7 cellular contexts compared by ENCODE assay signal in genomic region chr2:174410039-174410438, GRCh38. TPM values are rescaled to one million over a fixed set of nuclear protein-coding genes. Genes with fewer than 3 reads are reported as not detected.
DNase-seq lines count a peak whose midpoint lies in the region; ATAC-seq, FAIRE-seq and TF ChIP-seq lines count a peak whose summit lies in the region.
"Not testable (repeated sequence)": the region's sequence is repeated elsewhere in the genome, so short reads cannot be mapped to it uniquely, and the experiment has no call there.

No MANE protein-coding gene starts in this region.

- H3K36me3 Mint-ChIP-seq in H9 (ENCODE audit: insufficient read depth in 1 of 3, low read depth in 3 of 3); astrocyte (ENCODE audit: low read depth, unreplicated experiment): not testable (repeated sequence)

- not testable (repeated sequence) for H3K36me3 ChIP-seq in RWPE2 (ENCODE audit: low read depth); astrocyte (ENCODE audit: insufficient read depth, low read length); iPS DF 6.9 (ENCODE audit: control insufficient read depth, insufficient read depth, low read length); lower lobe of right lung; neuron (ENCODE audit: insufficient read depth, low read length)

- H3K4ac ChIP-seq in H9 (ENCODE audit: low read depth, low read length): not testable (repeated sequence)

- not testable (repeated sequence) for H4K8ac ChIP-seq in H9 (replicated peaks; ENCODE audit: insufficient read length, low read depth, low read length)

- H4K20me1 ChIP-seq in H9 (ENCODE audit: control insufficient read depth, insufficient read depth, insufficient read length); astrocyte (ENCODE audit: insufficient read depth, low read length): not testable (repeated sequence)

- H3K4me3 Mint-ChIP-seq in H9 (peak overlapping the region; percentile 77 to 85), astrocyte (ENCODE audit: unreplicated experiment) (peak overlapping the region; percentile 51)

- H3K79me2 ChIP-seq in H9 (ENCODE audit: insufficient read depth, low read length); astrocyte (ENCODE audit: insufficient read depth, low read length): not testable (repeated sequence)

- not testable (repeated sequence) for H3K79me1 ChIP-seq in H9 (ENCODE audit: insufficient read depth, low read depth, low read length, poor library complexity, severe bottlenecking)

- not testable (repeated sequence) for H3K9me3 ChIP-seq in H9 (ENCODE audit: control insufficient read depth, low read depth, low read length); RWPE2 (ENCODE audit: severe bottlenecking); astrocyte (ENCODE audit: insufficient read depth, low read depth, low read length); iPS DF 6.9 (ENCODE audit: control insufficient read depth, insufficient read depth, low read length); lower lobe of right lung; neuron (ENCODE audit: low read length)

- not testable (repeated sequence) for H2AK5ac ChIP-seq in H9 (ENCODE audit: insufficient read length, low read length)

- not testable (repeated sequence) for H3K23ac ChIP-seq in H9 (ENCODE audit: insufficient read length, low read depth, low read length)

- H2BK12ac ChIP-seq in H9 (ENCODE audit: insufficient read length, low read depth, low read length): not testable (repeated sequence)

- ATAC-seq in RWPE2 (ENCODE audit: low read depth); lower lobe of right lung: not testable (repeated sequence)

- WGBS in H9 (ENCODE audit: extremely low coverage, insufficient read length, low lambda C conversion rate): no CpG with 5 or more reads among the region's 31 CpGs
- WGBS in iPS DF 6.9 (ENCODE audit: insufficient coverage, insufficient read length): no CpG with 5 or more reads among the region's 31 CpGs

- not testable (repeated sequence) for H3K27ac ChIP-seq in H9 (ENCODE audit: insufficient read length, low read depth, low read length); astrocyte (ENCODE audit: low read depth, low read length); iPS DF 6.9 (ENCODE audit: low read length); lower lobe of right lung
- peak overlapping the region; percentile 75 for H3K27ac ChIP-seq in RWPE2 (ENCODE audit: poor library complexity, severe bottlenecking)
- H3K27ac ChIP-seq in epithelial cell of prostate: peak overlapping the region; percentile 82

- H2AFZ ChIP-seq in H9 (ENCODE audit: low read length); astrocyte (ENCODE audit: low read depth, low read length); neuron (ENCODE audit: low read depth, low read length): not testable (repeated sequence)

- H3K4me1 Mint-ChIP-seq in H9; astrocyte (ENCODE audit: low read depth, unreplicated experiment): not testable (repeated sequence)

- peak overlapping the region; percentile 47 for H3K4me2 ChIP-seq in H9 (ENCODE audit: insufficient read depth, insufficient read length, low read length)
- H3K4me2 ChIP-seq in astrocyte (ENCODE audit: low read length): not testable (repeated sequence)

- not testable (repeated sequence) for H2BK15ac ChIP-seq in H9 (ENCODE audit: low read depth, low read length)

- H2BK5ac ChIP-seq in H9 (ENCODE audit: insufficient read length, low read length): not testable (repeated sequence)

- H3K27me3 Mint-ChIP-seq in H9 (ENCODE audit: low read depth); astrocyte (ENCODE audit: low read depth, unreplicated experiment): not testable (repeated sequence)

- intact Hi-C loops in lower lobe of right lung (cut with DNase I): not testable (repeated sequence)

- H2BK120ac ChIP-seq in H9 (ENCODE audit: low read depth, low read length, poor library complexity, severe bottlenecking): not testable (repeated sequence)

- not testable (repeated sequence) for H3K14ac ChIP-seq in H9 (ENCODE audit: insufficient read depth, low read length)

- H3K56ac ChIP-seq in H9 (ENCODE audit: insufficient read length, low read depth, low read length): not testable (repeated sequence)

- H3K27me3 ChIP-seq in H9 (ENCODE audit: insufficient read depth, low read length); RWPE2 (ENCODE audit: insufficient read depth, poor library complexity, severe bottlenecking); astrocyte (ENCODE audit: insufficient read depth, low read length); iPS DF 6.9 (ENCODE audit: control insufficient read depth, insufficient read depth, low read length); lower lobe of right lung (ENCODE audit: low read depth); neuron (ENCODE audit: insufficient read depth, low read length): not testable (repeated sequence)

- not testable (repeated sequence) for FAIRE-seq in astrocyte (lab: Jason Lieb, UNC)

- not testable (repeated sequence) for H3K9me3 Mint-ChIP-seq in H9; astrocyte (ENCODE audit: unreplicated experiment)

- H3T11ph ChIP-seq in H9 (ENCODE audit: low read length): not testable (repeated sequence)

- not testable (repeated sequence) for H3K4me1 ChIP-seq in H9 (ENCODE audit: insufficient read depth, low read length); RWPE2 (ENCODE audit: insufficient read depth, poor library complexity, severe bottlenecking); astrocyte (ENCODE audit: insufficient read depth, low read length); iPS DF 6.9 (ENCODE audit: control insufficient read depth, insufficient read depth, low read length); lower lobe of right lung; neuron (ENCODE audit: insufficient read depth, low read length)

- H3K4me3 ChIP-seq in RWPE2 (ENCODE audit: severe bottlenecking): peak overlapping the region; percentile 32
- not testable (repeated sequence) for H3K4me3 ChIP-seq in astrocyte (ENCODE audit: insufficient read depth, low read depth, low read length)
- H3K4me3 ChIP-seq in iPS DF 6.9 (ENCODE audit: low read length): peak overlapping the region; percentile 38; the same call in 1 of the 2 replicates
- peak overlapping the region; percentile 29 for H3K4me3 ChIP-seq in lower lobe of right lung
- peak overlapping the region; percentile 51 for H3K4me3 ChIP-seq in neuron (ENCODE audit: low read length)

- not testable (repeated sequence) for H3K23me2 ChIP-seq in H9 (ENCODE audit: insufficient read length, low read depth, low read length, poor library complexity, severe bottlenecking)

- peak overlapping the region in 2 of 3 experiments; percentile 82 to 95; a peak in 3 of 7 replicates for H3K27ac Mint-ChIP-seq in H9
- not testable (repeated sequence) for H3K27ac Mint-ChIP-seq in astrocyte (ENCODE audit: unreplicated experiment)

- DNase-seq in H9; RWPE2 (ENCODE audit: low spot score); astrocyte (ENCODE audit: low read depth); epithelial cell of prostate (ENCODE audit: low read depth, low spot score); iPS DF 6.9 (ENCODE audit: low read depth, low spot score); lower lobe of right lung: not testable (repeated sequence)

- not testable (repeated sequence) for H4K91ac ChIP-seq in H9 (ENCODE audit: insufficient read length, low read depth, low read length)

- peak overlapping the region; percentile 58 for H3K9ac ChIP-seq in H9 (ENCODE audit: extremely low read depth, insufficient read length, low read length)
- not testable (repeated sequence) for H3K9ac ChIP-seq in astrocyte (ENCODE audit: low read length)

- H2BK20ac ChIP-seq in H9 (ENCODE audit: low read depth, low read length, poor library complexity, severe bottlenecking): not testable (repeated sequence)

- H4K5ac ChIP-seq in H9 (ENCODE audit: insufficient read length, low read depth, low read length): not testable (repeated sequence)

- H3K18ac ChIP-seq in H9 (ENCODE audit: insufficient read length, low read depth, low read length): not testable (repeated sequence)

- TF ChIP-seq CTCF in H9 (conservative IDR thresholded peaks at IDR 0.05); RWPE2 (IDR thresholded peaks at IDR 0.05; ENCODE audit: poor library complexity, severe bottlenecking); astrocyte (IDR thresholded peaks at IDR 0.05; ENCODE audit: insufficient read depth, low read depth, low read length); lower lobe of right lung (IDR thresholded peaks at IDR 0.05): not testable (repeated sequence)

RNA-seq across cellular contexts. Expression of gene SCRN3, which starts 14.5 kb away (rescaled TPM):
- total RNA-seq in H9 (2021) (8.7 and 9.9 TPM in 2 replicates), astrocyte (18.5 and 20.1 TPM in 2 replicates), lower lobe of right lung (27.4 TPM)
